Comparison of ENCODE assay signal across 22 cellular contexts in the genomic region with DNA sequence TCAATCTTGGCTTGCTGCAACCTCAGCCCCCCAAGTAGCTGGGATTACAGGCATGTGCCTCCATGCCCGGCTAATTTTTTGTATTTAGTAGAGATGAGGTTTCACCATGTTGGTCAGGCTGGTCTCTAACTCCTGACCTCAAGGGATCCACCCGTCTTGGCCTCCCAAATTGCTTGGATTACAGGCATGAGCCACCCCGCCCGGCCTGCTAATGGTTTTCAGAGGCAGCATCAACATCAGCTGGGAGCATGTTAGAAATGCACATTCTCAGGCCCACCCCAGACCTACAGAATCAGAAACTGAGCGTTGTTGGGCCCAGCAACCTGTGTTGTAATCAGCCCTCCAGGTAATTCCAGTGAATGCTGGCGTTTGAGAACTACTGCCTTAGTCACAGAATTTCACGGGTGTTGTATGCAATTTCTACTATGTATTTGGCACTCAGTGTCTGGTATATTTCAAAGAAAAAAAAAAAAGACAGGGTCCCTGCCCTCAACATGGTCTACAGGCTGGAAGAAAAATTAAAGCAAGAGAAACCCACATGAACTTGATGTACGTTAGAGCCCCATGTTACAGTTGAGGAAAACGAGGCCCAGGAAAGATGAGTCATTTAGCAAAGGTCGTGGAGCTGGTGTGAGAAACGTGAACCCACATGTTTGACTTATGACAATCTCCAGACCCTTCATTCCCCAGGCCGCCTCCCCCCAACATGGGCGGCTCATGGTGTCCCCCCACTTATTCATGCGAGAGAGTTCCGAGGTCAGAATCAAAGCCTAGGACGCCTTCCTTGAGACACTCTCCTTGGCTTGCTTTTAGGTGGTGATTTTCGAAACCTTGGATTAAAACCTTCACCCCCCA. TPM values are rescaled to one million over a fixed set of nuclear protein-coding genes. Genes with fewer than 3 reads are reported as not detected.
DNase-seq lines count a peak whose midpoint lies in the region; ATAC-seq, FAIRE-seq and TF ChIP-seq lines count a peak whose summit lies in the region.
"Had no signal": no experiment of that assay in that cellular context is flagged by ENCODE, and none has a peak within 500 bp of the region (broad histone marks: within the 10 kb centered on the region; RNA-seq: fewer than 3 reads in every experiment).

No MANE protein-coding gene starts in this region.

- H3K27ac ChIP-seq in IMR-90 (ENCODE audit: insufficient read depth, low read length) (0 out of 2 replicates have a peak overlapping the region, but pooled peaks have one; percentile 2), kidney (ENCODE audit: low read depth in 2 of 2, low read length in 2 of 2) (no peak overlapping the region), stomach (peak overlapping the region in 2 of 5 donors; percentile 84 to 86), neuronal stem cell (replicated peaks; ENCODE audit: low read length) (no peak overlapping the region)
- H3K27ac ChIP-seq: BLaER1 treated with 17β-estradiol and CSF1 and Interleukin-3, amounts not matched to agents 10 nM and 100 nM had no signal

- no peak for FAIRE-seq in kidney (lab: Jason Lieb, UNC)
- FAIRE-seq: HTR-8/SVneo, RCC 7860 had no signal

- no peaks in the 10 kb centered on the region for H3K9me3 ChIP-seq in IMR-90 (ENCODE audit: control insufficient read depth, insufficient read depth, low read length)
- no peaks in the 10 kb centered on the region for H3K9me3 ChIP-seq in kidney (ENCODE audit: control insufficient read depth in 1 of 2, low read length in 2 of 2)
- no peaks in the 10 kb centered on the region for H3K9me3 ChIP-seq in stomach
- H3K9me3 ChIP-seq in neuronal stem cell (replicated peaks in 1 of 2; ENCODE audit: control insufficient read depth in 2 of 2, insufficient read depth in 1 of 2, low read depth in 1 of 2, low read length in 2 of 2), result peaks cover 0 to 29% of the 10 kb centered on the region in 2 donors
- H3K9me3 ChIP-seq: SK-N-SH had no signal

- intact Hi-C loops in IMR-90 (cut with micrococcal nuclease), result loop anchor here (10.0 kb wide), 2 partner anchors 312 to 542 kb away; no protein-coding TSS in a partner anchor
- intact Hi-C loops in kidney (cut with DNase I), result no loop called here
- intact Hi-C loops in stomach (cut with DNase I; ENCODE audit: low total_unique reads), result no loop called here

- peak overlapping the region; percentile 17; the same call in 1 of the 2 replicates for H3K56ac ChIP-seq in IMR-90 (ENCODE audit: extremely low read depth, insufficient read depth, low read length)

- TF ChIP-seq RAD21 in IMR-90 (IDR thresholded peaks at IDR 0.05; ENCODE audit: low read length), result no peak

- H3K79me1 ChIP-seq in IMR-90 (ENCODE audit: low read depth in 1 of 2, low read length in 2 of 2) (peaks cover 0 to 91% of the 10 kb centered on the region in 2 experiments), neuronal stem cell (ENCODE audit: low read depth, low read length) (peaks cover 15% of the 10 kb centered on the region)

- no peak overlapping the region for H4K5ac ChIP-seq in IMR-90 (ENCODE audit: low read depth, low read length)

- H3K27me3 ChIP-seq in IMR-90 (ENCODE audit: control insufficient read depth, insufficient read depth, low read length) (no peaks in the 10 kb centered on the region), stomach (no peaks in the 10 kb centered on the region), neuronal stem cell (ENCODE audit: control insufficient read depth in 3 of 3, insufficient read depth in 3 of 3, low read depth in 1 of 3, low read length in 3 of 3) (no peaks in the 10 kb centered on the region)
- H3K27me3 ChIP-seq: BLaER1 treated with 17β-estradiol and CSF1 and Interleukin-3, amounts not matched to agents 10 nM and 100 nM had no signal

- in situ Hi-C loops in IMR-90 (cut with MboI; ENCODE audit: low sequenced_read_pairs), result no loop called here

- WGBS in IMR-90 (ENCODE audit: extremely low coverage in 2 of 2, insufficient read length in 1 of 2), 2 experiments, result 89% methylated on average over 5 of the region's 17 CpGs; no CpG with 5 or more reads in 1 of the 2 experiments
- WGBS in stomach, 5 donors, result 87 to 93% (median 90%) methylated on average over 17 of the region's 17 CpGs
- WGBS in neuronal stem cell (ENCODE audit: extremely low coverage in 2 of 2, insufficient read length in 2 of 2, insufficient replicate concordance in 1 of 2), 2 donors, result no CpG with 5 or more reads among the region's 17 CpGs

- H3K4ac ChIP-seq in IMR-90 (ENCODE audit: low read depth, low read length), result peak overlapping the region; percentile 41; the same call in 1 of the 2 replicates
- no peak overlapping the region for H3K4ac ChIP-seq in neuronal stem cell (ENCODE audit: low read length)

- H3K14ac ChIP-seq in IMR-90 (replicated peaks; ENCODE audit: low read depth, low read length) (peak overlapping the region; percentile 50), neuronal stem cell (ENCODE audit: low read length) (no peak overlapping the region)

- ATAC-seq in IMR-90 (ENCODE audit: low read depth) (no peak), HG03025 (IDR thresholded peaks at IDR 0.05; ENCODE audit: low FRiP score, unreplicated experiment) (no peak)

- CTCF ChIA-PET in IMR-90 (lab: Yijun Ruan, JAX), result interaction anchor here (0.6 kb wide), 1 partner anchor 28 kb away, joined by 3 read pairs; no protein-coding TSS in a partner anchor

- no peak overlapping the region for H2BK12ac ChIP-seq in neuronal stem cell (ENCODE audit: low read length)

- peak overlapping the region in 1 of 2 experiments; percentile 20; a peak in 1 of 4 replicates for H4K8ac ChIP-seq in IMR-90 (ENCODE audit: low read depth in 2 of 2, low read length in 2 of 2)
- no peak overlapping the region for H4K8ac ChIP-seq in neuronal stem cell (ENCODE audit: low read depth, low read length)

- dilution Hi-C loops in IMR-90 (cut with HindIII; ENCODE audit: low sequenced_read_pairs, unreplicated experiment), result no loop called here

- BruUV-seq in IMR-90 (replicated peaks; lab: Mats Ljungman, UMichigan), result no TSS peak

- peaks cover 77% of the 10 kb centered on the region for H3K9me1 ChIP-seq in IMR-90 (ENCODE audit: insufficient read depth, low read length)

- H2BK120ac ChIP-seq in IMR-90 (ENCODE audit: low read depth, low read length) (0 out of 2 replicates have a peak overlapping the region, but pooled peaks have one; percentile 10), neuronal stem cell (ENCODE audit: low read depth, low read length) (no peak overlapping the region)

- H2BK5ac ChIP-seq in IMR-90 (ENCODE audit: low read depth, low read length, poor library complexity, severe bottlenecking) (peak overlapping the region; percentile 43), neuronal stem cell (ENCODE audit: low read length) (no peak overlapping the region)

- H3K4me1 ChIP-seq in IMR-90 (ENCODE audit: control insufficient read depth, insufficient read depth, low read length), result peaks cover 55% of the 10 kb centered on the region
- peaks cover 17 to 34% of the 10 kb centered on the region in 2 donors for H3K4me1 ChIP-seq in kidney (ENCODE audit: control insufficient read depth in 1 of 2, insufficient read depth in 1 of 2, low read depth in 1 of 2, low read length in 2 of 2)
- H3K4me1 ChIP-seq in stomach, result peaks cover 35 to 73% (median 63%) of the 10 kb centered on the region in 4 donors
- H3K4me1 ChIP-seq in neuronal stem cell (ENCODE audit: control insufficient read depth in 2 of 2, insufficient read depth in 1 of 2, low read depth in 1 of 2, low read length in 2 of 2), result peaks cover 0 to 14% of the 10 kb centered on the region in 2 donors

- peak overlapping the region; percentile 17; the same call in 1 of the 2 replicates for H2BK20ac ChIP-seq in IMR-90 (ENCODE audit: low read depth, low read length)

- no peak overlapping the region for H2BK15ac ChIP-seq in IMR-90 (ENCODE audit: low read depth, low read length)
- no peak overlapping the region for H2BK15ac ChIP-seq in neuronal stem cell (ENCODE audit: low read length)

- H4K91ac ChIP-seq in IMR-90 (ENCODE audit: insufficient read depth, low read depth, low read length) (no peak overlapping the region; the same call in 1 of the 2 replicates), neuronal stem cell (ENCODE audit: low read depth, low read length, poor library complexity) (no peak overlapping the region)

- DNase-seq in EL (peak; percentile 33), IMR-90 (no peak), choroid plexus epithelial cell (ENCODE audit: low read depth) (peak; percentile 67), kidney (peak; percentile 55), stomach (no peak), NCI-H1694 treated with DMSO at 0.1 percent for 48 hours (lab: John Stamatoyannopoulos, UW) (no peak), neuronal stem cell (ENCODE audit: low spot score) (no peak)
- DNase-seq: CD8-positive, alpha-beta memory T cell; DMS53; H7; NCI-H1092 treated with DMSO at 0.1 percent for 48 hours; NCI-H146; NCI-H2081; NCI-H510A; NCI-H748 treated with DMSO at 0.1 percent for 48 hours; NK-92 treated with Interleukin-12 subunit alpha and Interleukin-12 subunit beta, amount 100 ng/mL, for 24 hours; SHP77; SK-N-SH had no signal

- H2AK9ac ChIP-seq in IMR-90 (replicated peaks; ENCODE audit: low read depth, low read length, poor library complexity), result no peak overlapping the region

- TF ChIP-seq CTCF in IMR-90 (conservative IDR thresholded peaks at IDR 0.05; ENCODE audit: low read depth, low read length) (no peak), choroid plexus epithelial cell (conservative IDR thresholded peaks at IDR 0.05; ENCODE audit: low read depth, low read length) (no peak), kidney (IDR thresholded peaks at IDR 0.05; ENCODE audit: borderline replicate concordance, extremely low read depth, insufficient read depth) (no peak), stomach (IDR thresholded peaks at IDR 0.05) (no peak)

- H3K4me2 ChIP-seq in IMR-90 (ENCODE audit: low read depth, low read length) (no peak overlapping the region), neuronal stem cell (ENCODE audit: insufficient read depth, low read length, poor library complexity, severe bottlenecking) (no peak overlapping the region)
- H3K4me2 ChIP-seq: BLaER1 treated with 17β-estradiol and CSF1 and Interleukin-3, amounts not matched to agents 10 nM and 100 nM; SK-N-SH had no signal

- peaks cover 24% of the 10 kb centered on the region for H3K36me3 ChIP-seq in IMR-90 (ENCODE audit: control insufficient read depth, insufficient read depth, low read length)
- no peaks in the 10 kb centered on the region for H3K36me3 ChIP-seq in kidney (ENCODE audit: control insufficient read depth in 1 of 2, insufficient read depth in 2 of 2, low read length in 2 of 2)
- no peaks in the 10 kb centered on the region for H3K36me3 ChIP-seq in stomach
- peaks cover 5 to 62% of the 10 kb centered on the region in 2 donors for H3K36me3 ChIP-seq in neuronal stem cell (replicated peaks in 1 of 2; ENCODE audit: control insufficient read depth in 2 of 2, insufficient read depth in 2 of 2, low read length in 2 of 2)
- H3K36me3 ChIP-seq: BLaER1 treated with 17β-estradiol and CSF1 and Interleukin-3, amounts not matched to agents 10 nM and 100 nM had no signal

- peaks cover 98% of the 10 kb centered on the region for H4K20me1 ChIP-seq in IMR-90 (ENCODE audit: insufficient read depth, low read length)

- H3K18ac ChIP-seq in IMR-90 (ENCODE audit: low read depth, low read length), result no peak overlapping the region
- no peak overlapping the region for H3K18ac ChIP-seq in neuronal stem cell (ENCODE audit: low read length)

- no peak overlapping the region for H2AK5ac ChIP-seq in IMR-90 (ENCODE audit: low read depth, low read length)
- H2AK5ac ChIP-seq in neuronal stem cell (ENCODE audit: low read depth, low read length), result no peak overlapping the region

- H3K23ac ChIP-seq in IMR-90 (ENCODE audit: low read depth, low read length), result peak overlapping the region; percentile 50; the same call in 1 of the 2 replicates
- H3K23ac ChIP-seq in neuronal stem cell (ENCODE audit: low read depth, low read length, poor library complexity), result no peak overlapping the region

- no peak overlapping the region for H3K4me3 ChIP-seq in IMR-90 (ENCODE audit: insufficient read depth, low read depth, low read length)
- H3K4me3 ChIP-seq in choroid plexus epithelial cell (ENCODE audit: low read depth, low read length), result no peak overlapping the region
- H3K4me3 ChIP-seq in kidney (ENCODE audit: low read length in 2 of 2), result no peak overlapping the region
- no peak overlapping the region for H3K4me3 ChIP-seq in stomach
- no peak overlapping the region for H3K4me3 ChIP-seq in neuronal stem cell (ENCODE audit: low read length in 2 of 2)
- H3K4me3 ChIP-seq: BLaER1 treated with 17β-estradiol and CSF1 and Interleukin-3, amounts not matched to agents 10 nM and 100 nM had no signal

- H2AFZ ChIP-seq in IMR-90 (replicated peaks; ENCODE audit: low read length, poor library complexity) (no peak overlapping the region), neuronal stem cell (ENCODE audit: low read length) (no peak overlapping the region)

- H3K9ac ChIP-seq in IMR-90 (ENCODE audit: low read depth, low read length), result no peak overlapping the region
- no peak overlapping the region for H3K9ac ChIP-seq in kidney (ENCODE audit: low read length in 2 of 2)
- no peak overlapping the region for H3K9ac ChIP-seq in neuronal stem cell (ENCODE audit: low read depth, low read length, poor library complexity)
- H3K9ac ChIP-seq: BLaER1 treated with 17β-estradiol and CSF1 and Interleukin-3, amounts not matched to agents 10 nM and 100 nM; SK-N-SH had no signal

- POLR2A ChIA-PET in IMR-90 (lab: Charles Lee; ENCODE audit: unreplicated experiment), result no interaction called here

- TF ChIP-seq EP300 in stomach (IDR thresholded peaks at IDR 0.05), result no peak

- TF ChIP-seq POLR2A in IMR-90 (IDR thresholded peaks at IDR 0.05; ENCODE audit: low read depth, low read length) (no peak), stomach (IDR thresholded peaks at IDR 0.05) (no peak)

RNA-seq across cellular contexts. Expression of a gene that starts 35.3 kb away (rescaled TPM):
- total RNA-seq in IMR-90 (2012; rRNA removed), result 112 and 122 TPM in 2 replicates
- 101 and 104 TPM in 2 replicates for polyA plus RNA-seq in IMR-90 (2012; rRNA removed)
- polyA plus RNA-seq in IMR-90 (2012; cell fraction: cytosol; rRNA removed), result 62.6 and 79.6 TPM in 2 replicates
- 63.9 and 105 TPM in 2 replicates for polyA plus RNA-seq in IMR-90 (2012; cell fraction: nucleus; rRNA removed; ENCODE audit: low replicate concordance)
- 52.9 TPM for total RNA-seq in kidney
- 20.0 TPM for polyA plus RNA-seq in kidney (ENCODE audit: insufficient read depth, low read depth, low replicate concordance)
- 10 to 100 TPM; 12.8 to 54.0 (median 41.5) TPM for total RNA-seq in stomach
- 10 to 100 TPM; 10.2 to 20.0 (median 17.6) TPM for polyA plus RNA-seq in stomach
- polyA plus RNA-seq in neuronal stem cell (2013, experiment 1 of 2), result 29.1 TPM
- polyA plus RNA-seq in neuronal stem cell (2013, experiment 2 of 2), result 29.4 TPM
- polyA plus RNA-seq: CD8-positive, alpha-beta memory T cell had no signal

Comparison
In these comparisons a context has a peak if more than half of its experiments do, and no peak if none do; other contexts are left out.
1. DNase-seq: peak in EL (single experiment), choroid plexus epithelial cell (single experiment) and kidney (single experiment); none in IMR-90 (single experiment), stomach (single experiment), NCI-H1694 treated with DMSO at 0.1 percent for 48 hours (single experiment) and neuronal stem cell (single experiment).